ENCODE assay signal across 23 cellular contexts in genomic region chr21:43940329-43940653, GRCh38.
DNase-seq lines count a peak whose midpoint lies in the region; ATAC-seq, FAIRE-seq and TF ChIP-seq lines count a peak whose summit lies in the region.
"Had no signal": no experiment of that assay in that cellular context is flagged by ENCODE, and none has a peak within 500 bp of the region (broad histone marks: within the 10 kb centered on the region; RNA-seq: fewer than 3 reads in every experiment).

No MANE protein-coding gene starts in this region.

- H2AK5ac ChIP-seq in neuronal stem cell (ENCODE audit: low read depth, low read length): no peak overlapping the region

- peak overlapping the region; percentile 83 for H2BK15ac ChIP-seq in neuronal stem cell (ENCODE audit: low read length)

- no peak for FAIRE-seq in K562 (lab: Jason Lieb, UNC)
- FAIRE-seq: A549, G401.6, GM12892 had no signal

- H2BK120ac ChIP-seq in neuronal stem cell (ENCODE audit: low read depth, low read length): no peak overlapping the region

- no peak for TF ChIP-seq RAD21 in K562 (CRISPR knock-in tag; conservative IDR thresholded peaks at IDR 0.05 in 1 of 2, IDR thresholded peaks at IDR 0.05 in 1 of 2)

- TF ChIP-seq POLR2A in K562 (conservative IDR thresholded peaks at IDR 0.05) (no peak), spleen (IDR thresholded peaks at IDR 0.05) (no peak)

- no peak overlapping the region for H3K18ac ChIP-seq in neuronal stem cell (ENCODE audit: low read length)

- H3K27ac ChIP-seq in HEK293 (ENCODE audit: extremely low read depth, low read depth, low read length) (no peak overlapping the region), K562 (ENCODE audit: extremely low read depth, low read depth, low read length) (no peak overlapping the region), neuronal stem cell (replicated peaks; ENCODE audit: low read length) (no peak overlapping the region), spleen (no peak overlapping the region)
- H3K27ac ChIP-seq: A549; BLaER1 treated with 17β-estradiol and CSF1 and Interleukin-3, amounts not matched to agents 10 nM and 100 nM had no signal

- H3K36me3 ChIP-seq in HEK293 (ENCODE audit: control insufficient read depth in 2 of 2, insufficient read depth in 1 of 2, low read length in 2 of 2) (peaks cover 0 to 8% of the 10 kb centered on the region in 2 experiments; a peak in 1 of 3 replicates), K562 (ENCODE audit: control insufficient read depth, insufficient read depth, low read length) (peaks cover 11% of the 10 kb centered on the region; the same call in 2 of the 3 replicates), neuronal stem cell (replicated peaks in 1 of 2; ENCODE audit: control insufficient read depth in 2 of 2, insufficient read depth in 2 of 2, low read length in 2 of 2) (peaks cover 0 to 3% of the 10 kb centered on the region in 2 donors), spleen (peaks cover 0 to 39% (median 10%) of the 10 kb centered on the region in 6 donors)
- H3K36me3 ChIP-seq: BE2C had no signal

- H3K9me3 ChIP-seq in HEK293 (ENCODE audit: control insufficient read depth, insufficient read depth, low read depth, low read length) (no peaks in the 10 kb centered on the region), K562 (replicated peaks; ENCODE audit: control insufficient read depth, insufficient read depth, low read depth, low read length) (no peaks in the 10 kb centered on the region), neuronal stem cell (replicated peaks in 1 of 2; ENCODE audit: control insufficient read depth in 2 of 2, insufficient read depth in 1 of 2, low read depth in 1 of 2, low read length in 2 of 2) (peaks cover 0 to 1% of the 10 kb centered on the region in 2 donors), spleen (no peaks in the 10 kb centered on the region)
- H3K9me3 ChIP-seq: A549; BE2C; BLaER1 treated with 17β-estradiol and CSF1 and Interleukin-3, amounts not matched to agents 10 nM and 100 nM had no signal

- no peak for TF ChIP-seq CTCF in HEK293 (tag by site-specific recombination; IDR thresholded peaks at IDR 0.05)
- TF ChIP-seq CTCF in K562 (IDR thresholded peaks at IDR 0.05 in 2 of 3, conservative IDR thresholded peaks at IDR 0.05 in 1 of 3; ENCODE audit: insufficient read depth in 2 of 3, low read depth in 1 of 3, low read length in 3 of 3): no peak
- TF ChIP-seq CTCF in spleen (IDR thresholded peaks at IDR 0.05 in 8 of 11, conservative IDR thresholded peaks at IDR 0.05 in 3 of 11): no peak

- no peak overlapping the region; a peak in 1 of 4 replicates for H3K9ac ChIP-seq in K562 (ENCODE audit: insufficient read depth in 1 of 2, low read depth in 2 of 2, low read length in 2 of 2)
- H3K9ac ChIP-seq in neuronal stem cell (ENCODE audit: low read depth, low read length, poor library complexity): no peak overlapping the region

- no TSS peak for BruUV-seq in K562 (replicated peaks; lab: Mats Ljungman, UMichigan)

- no peak for TF ChIP-seq EP300 in K562 (IDR thresholded peaks at IDR 0.05; ENCODE audit: low read length)

- POLR2A ChIA-PET in HEK293 (lab: Yijun Ruan, JAX) (no interaction called here), K562 (lab: Yijun Ruan, JAX) (interaction anchor here (0.6 kb wide), 1 partner anchor 71 kb away, joined by 3 read pairs; no protein-coding TSS in a partner anchor)

- peaks cover 52% of the 10 kb centered on the region for H3K79me2 ChIP-seq in K562 (ENCODE audit: control insufficient read depth, insufficient read depth, low read length)

- H3K23ac ChIP-seq in neuronal stem cell (ENCODE audit: low read depth, low read length, poor library complexity): no peak overlapping the region

- H3K14ac ChIP-seq in neuronal stem cell (ENCODE audit: low read length): no peak overlapping the region

- intact Hi-C loops in K562 (cut with micrococcal nuclease): no loop called here
- intact Hi-C loops in spleen (cut with DNase I; ENCODE audit: low total_unique reads): no loop called here

- H4K20me1 ChIP-seq in K562 (replicated peaks; ENCODE audit: control insufficient read depth, insufficient read depth, low read length): peaks cover 7% of the 10 kb centered on the region; the same call in 1 of the 2 replicates

- no peak overlapping the region for H4K8ac ChIP-seq in neuronal stem cell (ENCODE audit: low read depth, low read length)

- in situ Hi-C loops in K562 (cut with MboI): loop anchor here (5.0 kb wide), 1 partner anchor 128 kb away; no protein-coding TSS in a partner anchor

- WGBS in K562 (ENCODE audit: insufficient coverage, low coverage, missing lambda C conversion rate): 91% methylated on average over 6 of the region's 6 CpGs
- no CpG with 5 or more reads among the region's 6 CpGs for WGBS in neuronal stem cell (ENCODE audit: extremely low coverage in 2 of 2, insufficient read length in 2 of 2, insufficient replicate concordance in 1 of 2), 2 donors
- 92 to 98% (median 96%) methylated on average over 4 to 6 of the region's 6 CpGs for WGBS in spleen, 5 donors

- H2AFZ ChIP-seq in K562 (ENCODE audit: low read depth, low read length) (no peak overlapping the region), neuronal stem cell (ENCODE audit: low read length) (no peak overlapping the region)

- H3K27me3 ChIP-seq in K562 (ENCODE audit: control insufficient read depth in 2 of 2, insufficient read depth in 2 of 2, low read length in 2 of 2): no peaks in the 10 kb centered on the region
- no peaks in the 10 kb centered on the region for H3K27me3 ChIP-seq in neuronal stem cell (ENCODE audit: control insufficient read depth in 3 of 3, insufficient read depth in 3 of 3, low read depth in 1 of 3, low read length in 3 of 3)
- no peaks in the 10 kb centered on the region for H3K27me3 ChIP-seq in spleen (replicated peaks in 1 of 7)
- H3K27me3 ChIP-seq: BE2C; BLaER1 treated with 17β-estradiol and CSF1 and Interleukin-3, amounts not matched to agents 10 nM and 100 nM had no signal

- H3K4me2 ChIP-seq in K562 (ENCODE audit: insufficient read depth, low read length) (no peak overlapping the region), neuronal stem cell (ENCODE audit: insufficient read depth, low read length, poor library complexity, severe bottlenecking) (no peak overlapping the region)
- H3K4me2 ChIP-seq: A549; BLaER1 treated with 17β-estradiol and CSF1 and Interleukin-3, amounts not matched to agents 10 nM and 100 nM had no signal

- H3K4me1 ChIP-seq in HEK293 (ENCODE audit: control insufficient read depth, insufficient read depth, low read length) (peaks cover 4% of the 10 kb centered on the region; the same call in 1 of the 2 replicates), K562 (replicated peaks in 1 of 2; ENCODE audit: control insufficient read depth in 2 of 2, insufficient read depth in 2 of 2, low read length in 2 of 2) (peaks cover 20 to 73% of the 10 kb centered on the region in 2 experiments; a peak in 4 of 5 replicates), neuronal stem cell (ENCODE audit: control insufficient read depth in 2 of 2, insufficient read depth in 1 of 2, low read depth in 1 of 2, low read length in 2 of 2) (peaks cover 11% of the 10 kb centered on the region in 2 donors), spleen (peaks cover 0 to 62% (median 47%) of the 10 kb centered on the region in 6 donors)
- H3K4me1 ChIP-seq: BE2C had no signal

- no peak overlapping the region for H3K4ac ChIP-seq in neuronal stem cell (ENCODE audit: low read length)

- DNase-seq in K562 (ENCODE audit: extremely low read depth in 1 of 4, low spot score in 3 of 4): no peak
- DNase-seq in neuronal stem cell (ENCODE audit: low spot score): no peak
- no peak for DNase-seq in spleen
- DNase-seq in NCI-H1092 treated with DMSO at 0.1 percent for 48 hours (lab: John Stamatoyannopoulos, UW): no peak
- DNase-seq in NCI-H774 (lab: John Stamatoyannopoulos, UW): no peak
- DNase-seq: 8988T; ACHN; AML-193; BE2C; Calu3; CD4-positive, alpha-beta T cell; COR-L47; DMS53; DND-41; GOT3; H7; HCEC 1CT had no signal

- no peak overlapping the region for H2BK5ac ChIP-seq in neuronal stem cell (ENCODE audit: low read length)

- H3K9me1 ChIP-seq in K562 (ENCODE audit: control insufficient read depth, insufficient read depth, low read length): no peaks in the 10 kb centered on the region

- H3K4me3 ChIP-seq in HEK293 (ENCODE audit: low read depth, low read length) (no peak overlapping the region), K562 (no peak overlapping the region), neuronal stem cell (ENCODE audit: low read length in 2 of 2) (no peak overlapping the region), spleen (no peak overlapping the region)
- H3K4me3 ChIP-seq: A549; BLaER1 treated with 17β-estradiol and CSF1 and Interleukin-3, amounts not matched to agents 10 nM and 100 nM had no signal

- ATAC-seq in K562 (no peak), HG03457 (IDR thresholded peaks at IDR 0.05; ENCODE audit: unreplicated experiment) (no peak)

- CTCF ChIA-PET in HEK293 (lab: Yijun Ruan, JAX) (interaction anchor here (0.6 to 3.6 kb wide), 17 partner anchors 9 to 1997 kb away, joined by 3 to 23 read pairs (median 5); no protein-coding TSS in a partner anchor), K562 (lab: Yijun Ruan, JAX; ENCODE audit: low intra/inter-chr PET ratio) (interaction anchor here (1.1 to 2.6 kb wide), 2 partner anchors 129 to 133 kb away, joined by 3 to 35 read pairs; no protein-coding TSS in a partner anchor)

- H2BK12ac ChIP-seq in neuronal stem cell (ENCODE audit: low read length): no peak overlapping the region

- peaks cover 4% of the 10 kb centered on the region for H3K79me1 ChIP-seq in neuronal stem cell (ENCODE audit: low read depth, low read length)

- H4K91ac ChIP-seq in neuronal stem cell (ENCODE audit: low read depth, low read length, poor library complexity): no peak overlapping the region

TF ChIP-seq in HEK293, 187 proteins besides CTCF, POLR2A, EP300 and RAD21:
- TF ChIP-seq ZNF426 (tag by site-specific recombination; IDR thresholded peaks at IDR 0.05) (no peak), SCRT2 (tag by site-specific recombination; IDR thresholded peaks at IDR 0.05) (no peak), ZNF600 (tag by site-specific recombination; IDR thresholded peaks at IDR 0.05) (no peak), ZNF416 (tag by site-specific recombination; IDR thresholded peaks at IDR 0.05) (no peak), GLIS1 (tag by site-specific recombination; IDR thresholded peaks at IDR 0.05) (peak; percentile 98)

TF ChIP-seq in K562, 482 proteins besides CTCF, POLR2A, EP300 and RAD21:
- TF ChIP-seq ZNF143 (CRISPR knock-in tag; IDR thresholded peaks at IDR 0.05): 0 out of 2 replicates have a peak, but pooled peaks have one; percentile 7
- TF ChIP-seq NRF1 (conservative IDR thresholded peaks at IDR 0.05 in 1 of 2, IDR thresholded peaks at IDR 0.05 in 1 of 2): no peak
TF ChIP-seq in K562: peak in this region for 1.
